ENCODE assay signal across 20 cellular contexts in genomic region chr19:18332917-18333530, GRCh38. TPM values are rescaled to one million over a fixed set of nuclear protein-coding genes. Genes with fewer than 3 reads are reported as not detected.
DNase-seq lines count a peak whose midpoint lies in the region; ATAC-seq lines count a peak whose summit lies in the region.
"Had no signal": no experiment of that assay in that cellular context is flagged by ENCODE, and none has a peak within 500 bp of the region (broad histone marks: within the 10 kb centered on the region; RNA-seq: fewer than 3 reads in every experiment).

No MANE protein-coding gene starts in this region.

- H3K4me1 ChIP-seq in NT2/D1 (ENCODE audit: insufficient read depth, insufficient read length) (peaks cover 13% of the 10 kb centered on the region), neuronal stem cell (ENCODE audit: control insufficient read depth in 2 of 2, insufficient read depth in 1 of 2, low read depth in 1 of 2, low read length in 2 of 2) (peaks cover 0 to 3% of the 10 kb centered on the region in 2 donors)
- H3K4me1 ChIP-seq: BE2C had no signal

- H3K23ac ChIP-seq in neuronal stem cell (ENCODE audit: low read depth, low read length, poor library complexity) = no peak overlapping the region

- H3K36me3 ChIP-seq in NT2/D1 (ENCODE audit: insufficient read depth, insufficient read length, low read length) (peaks cover 2% of the 10 kb centered on the region), neuronal stem cell (replicated peaks in 1 of 2; ENCODE audit: control insufficient read depth in 2 of 2, insufficient read depth in 2 of 2, low read length in 2 of 2) (no peaks in the 10 kb centered on the region)
- H3K36me3 ChIP-seq: BE2C, SJSA1 had no signal

- no peak overlapping the region for H3K4ac ChIP-seq in neuronal stem cell (ENCODE audit: low read length)

- peak overlapping the region; percentile 17 for H2BK120ac ChIP-seq in neuronal stem cell (ENCODE audit: low read depth, low read length)

- H3K9me3 ChIP-seq in NT2/D1 (ENCODE audit: insufficient read depth, low read length) = no peaks in the 10 kb centered on the region
- peaks cover 0 to 3% of the 10 kb centered on the region in 2 donors for H3K9me3 ChIP-seq in neuronal stem cell (replicated peaks in 1 of 2; ENCODE audit: control insufficient read depth in 2 of 2, insufficient read depth in 1 of 2, low read depth in 1 of 2, low read length in 2 of 2)
- H3K9me3 ChIP-seq: BE2C, SJSA1 had no signal

- WGBS in neuronal stem cell (ENCODE audit: extremely low coverage in 2 of 2, insufficient read length in 2 of 2, insufficient replicate concordance in 1 of 2), 2 donors = no CpG with 5 or more reads among the region's 15 CpGs

- H4K8ac ChIP-seq in neuronal stem cell (ENCODE audit: low read depth, low read length) = no peak overlapping the region

- H3K14ac ChIP-seq in neuronal stem cell (ENCODE audit: low read length) = peak overlapping the region; percentile 56

- H3K9ac ChIP-seq in NT2/D1 (ENCODE audit: insufficient read length, low read depth) (peak overlapping the region; percentile 6), neuronal stem cell (ENCODE audit: low read depth, low read length, poor library complexity) (no peak overlapping the region)

- H2AK5ac ChIP-seq in neuronal stem cell (ENCODE audit: low read depth, low read length) = peak overlapping the region; percentile 74

- no peaks in the 10 kb centered on the region for H3K79me1 ChIP-seq in neuronal stem cell (ENCODE audit: low read depth, low read length)

- H4K91ac ChIP-seq in neuronal stem cell (ENCODE audit: low read depth, low read length, poor library complexity) = no peak overlapping the region

- H2BK15ac ChIP-seq in neuronal stem cell (ENCODE audit: low read length) = peak overlapping the region; percentile 91

- H3K18ac ChIP-seq in neuronal stem cell (ENCODE audit: low read length) = peak overlapping the region; percentile 31

- no peak overlapping the region for H3K4me2 ChIP-seq in neuronal stem cell (ENCODE audit: insufficient read depth, low read length, poor library complexity, severe bottlenecking)

- no peak overlapping the region for H3K4me3 ChIP-seq in NT2/D1 (ENCODE audit: insufficient read length, low read depth)
- no peak overlapping the region for H3K4me3 ChIP-seq in neuronal stem cell (ENCODE audit: low read length in 2 of 2)
- H3K4me3 ChIP-seq: SJSA1 had no signal

- peak overlapping the region; percentile 53 for H2BK5ac ChIP-seq in neuronal stem cell (ENCODE audit: low read length)

- H2AFZ ChIP-seq in neuronal stem cell (ENCODE audit: low read length) = peak overlapping the region; percentile 12

- DNase-seq in ELF-1 (ENCODE audit: low read depth, low spot score) (peak; percentile 31), NT2/D1 (ENCODE audit: low read depth, low spot score) (no peak), neuronal stem cell (ENCODE audit: low spot score) (no peak), DMS53 treated with DMSO at 0.1 percent for 48 hours (lab: John Stamatoyannopoulos, UW; ENCODE audit: unreplicated experiment) (no peak), NCI-H526 treated with DMSO at 0.1 percent for 48 hours (lab: John Stamatoyannopoulos, UW) (no peak)
- DNase-seq: 8988T; BE2C; Calu3; CD4-positive, alpha-beta T cell; DMS53; KBM-7; MV-4-11; NCI-H1417; NCI-H187 treated with DMSO at 0.1 percent for 48 hours; NCI-H2171; NCI-H446; NCI-H748 treated with DMSO at 0.1 percent for 48 hours; PC-3 had no signal

- H2BK12ac ChIP-seq in neuronal stem cell (ENCODE audit: low read length) = peak overlapping the region; percentile 0

- no peak for ATAC-seq in HG03039 (IDR thresholded peaks at IDR 0.05; ENCODE audit: unreplicated experiment)
- ATAC-seq: PC-3 had no signal

- H3K27me3 ChIP-seq in NT2/D1 (ENCODE audit: insufficient read depth, insufficient read length) = no peaks in the 10 kb centered on the region
- H3K27me3 ChIP-seq in neuronal stem cell (ENCODE audit: control insufficient read depth in 3 of 3, insufficient read depth in 3 of 3, low read depth in 1 of 3, low read length in 3 of 3) = peaks cover 0 to 2% (median 0%) of the 10 kb centered on the region in 3 experiments
- H3K27me3 ChIP-seq: BE2C, SJSA1 had no signal

- no peak overlapping the region for H3K27ac ChIP-seq in neuronal stem cell (replicated peaks; ENCODE audit: low read length)
- H3K27ac ChIP-seq: SJSA1 had no signal

RNA-seq across cellular contexts. Expression of gene PGPEP1, which starts 7.4 kb away (rescaled TPM):
- polyA plus RNA-seq in neuronal stem cell (2013, experiment 1 of 2) = 10.5 TPM
- polyA plus RNA-seq in neuronal stem cell (2013, experiment 2 of 2) = 10.8 TPM

RNA-seq across cellular contexts. Expression of gene LSM4, which starts 10.1 kb away (rescaled TPM):
- 355 TPM for polyA plus RNA-seq in neuronal stem cell (2013, experiment 1 of 2)
- 349 TPM for polyA plus RNA-seq in neuronal stem cell (2013, experiment 2 of 2)

RNA-seq across cellular contexts. Expression of gene JUND, which starts 51.6 kb away (rescaled TPM):
- 126 TPM for polyA plus RNA-seq in neuronal stem cell (2013, experiment 1 of 2)
- 119 TPM for polyA plus RNA-seq in neuronal stem cell (2013, experiment 2 of 2)

RNA-seq across cellular contexts. Expression of gene GDF15, which starts 52.9 kb away (rescaled TPM):
- 5.3 TPM for polyA plus RNA-seq in neuronal stem cell (2013, experiment 1 of 2)
- polyA plus RNA-seq in neuronal stem cell (2013, experiment 2 of 2) = 5.1 TPM

RNA-seq across cellular contexts. Expression of gene IQCN, which starts 58.8 kb away (rescaled TPM):
- 0.81 TPM for polyA plus RNA-seq in neuronal stem cell (2013, experiment 1 of 2)
- 1.1 TPM for polyA plus RNA-seq in neuronal stem cell (2013, experiment 2 of 2)
